In genomic region chr2:112493048-112493447, GRCh38 we compare ENCODE assay signal across 15 cellular contexts.
DNase-seq lines count a peak whose midpoint lies in the region; ATAC-seq and TF ChIP-seq lines count a peak whose summit lies in the region.
"Had no signal": no experiment of that assay in that cellular context is flagged by ENCODE, and none has a peak within 500 bp of the region (broad histone marks: within the 10 kb centered on the region; RNA-seq: fewer than 3 reads in every experiment).

No MANE protein-coding gene starts in this region.

- H3K4me3 ChIP-seq in AG04449 (ENCODE audit: low read depth, low read length): no peak overlapping the region
- no peak overlapping the region for H3K4me3 ChIP-seq in HFF-Myc (replicated peaks; ENCODE audit: low read depth, low read length)

- POLR2A ChIA-PET in AG04449 (lab: Yijun Ruan, JAX): interaction anchor here (1.2 kb wide), 1 partner anchor 10 kb away, joined by 3 read pairs; no protein-coding TSS in a partner anchor

- CTCF ChIA-PET in AG04449 (lab: Yijun Ruan, JAX): interaction anchor here (1.0 to 3.9 kb wide), 8 partner anchors 9 to 372 kb away, joined by 3 to 23 read pairs (median 4); partner anchors contain the start of genes CHCHD5 and ZC3H8

- ATAC-seq in GM19351 (IDR thresholded peaks at IDR 0.05; ENCODE audit: unreplicated experiment) (no peak), HG02938 (IDR thresholded peaks at IDR 0.05; ENCODE audit: unreplicated experiment) (no peak)

- peak; percentile 4 for TF ChIP-seq CTCF in AG04449 (IDR thresholded peaks at IDR 0.05; ENCODE audit: insufficient read depth, low read length, missing control alignments)
- TF ChIP-seq CTCF in HFF-Myc (IDR thresholded peaks at IDR 0.05; ENCODE audit: low read depth, low read length, missing control alignments): peak; percentile 2

- DNase-seq in AG04449 (ENCODE audit: low read depth, low spot score): no peak
- no peak for DNase-seq in HFF-Myc (ENCODE audit: extremely low read depth, low read depth)
- DNase-seq in astrocyte of the hippocampus (ENCODE audit: low read depth, low spot score): peak; percentile 15
- peak; percentile 27 for DNase-seq in iPS-NIHi7 (ENCODE audit: extremely low spot score)
- DNase-seq in 8988T: no peak
- no peak for DNase-seq in nucleus accumbens (lab: John Stamatoyannopoulos, UW)
- DNase-seq: activated CD8-positive, alpha-beta memory T cell treated with anti-CD3 and anti-CD28 coated beads for 24 hours; activated naive CD4-positive, alpha-beta T cell treated with Interleukin-2 at 50 U/mL for 16 hours; islet precursor cell; NCI-H1048; NCI-H510A treated with DMSO at 0.1 percent for 48 hours; stimulated activated CD4-positive, alpha-beta T cell treated with anti-CD3 and anti-CD28 coated beads, Interleukin-2, amount 100 ng/mL, for 24 hours; T-helper 9 cell had no signal

Comparison
In these comparisons a context has a peak if more than half of its experiments do, and no peak if none do; other contexts are left out.
1. DNase-seq: peak in astrocyte of the hippocampus (single experiment) and iPS-NIHi7 (single experiment); none in AG04449 (single experiment), HFF-Myc (single experiment), 8988T (single experiment) and nucleus accumbens (0 of 56).